In genomic region chr7:105648561-105649401, GRCh38 we compare ENCODE assay signal across 1 cellular context.
TF ChIP-seq lines count a peak whose summit lies in the region.

No MANE protein-coding gene starts in this region.

TF ChIP-seq in K562, 482 proteins besides CTCF, POLR2A, EP300 and RAD21 (continued from another document and continues in another):
- TF ChIP-seq, protein P1, sequence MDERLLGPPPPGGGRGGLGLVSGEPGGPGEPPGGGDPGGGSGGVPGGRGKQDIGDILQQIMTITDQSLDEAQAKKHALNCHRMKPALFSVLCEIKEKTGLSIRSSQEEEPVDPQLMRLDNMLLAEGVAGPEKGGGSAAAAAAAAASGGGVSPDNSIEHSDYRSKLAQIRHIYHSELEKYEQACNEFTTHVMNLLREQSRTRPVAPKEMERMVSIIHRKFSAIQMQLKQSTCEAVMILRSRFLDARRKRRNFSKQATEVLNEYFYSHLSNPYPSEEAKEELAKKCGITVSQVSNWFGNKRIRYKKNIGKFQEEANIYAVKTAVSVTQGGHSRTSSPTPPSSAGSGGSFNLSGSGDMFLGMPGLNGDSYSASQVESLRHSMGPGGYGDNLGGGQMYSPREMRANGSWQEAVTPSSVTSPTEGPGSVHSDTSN (CRISPR knock-in tag; IDR thresholded peaks at IDR 0.05; ENCODE audit: low read depth), result no peak
- TF ChIP-seq, protein P1 (tag; conservative IDR thresholded peaks at IDR 0.05; ENCODE audit: low read depth), result peak; percentile 21; the same call in 1 of the 2 replicates
- TF ChIP-seq HOMEZ (CRISPR knock-in tag; IDR thresholded peaks at IDR 0.05) (no peak), NFIC (IDR thresholded peaks at IDR 0.05) (peak; percentile 72), ZNF274 (IDR thresholded peaks at IDR 0.05; ENCODE audit: borderline replicate concordance, low read depth, low read length) (no peak), ZNF77 (CRISPR knock-in tag; IDR thresholded peaks at IDR 0.05) (no peak), KLF1 (tag; IDR thresholded peaks at IDR 0.05) (no peak), TRIM24 (IDR thresholded peaks at IDR 0.05) (no peak), ZNF445 (CRISPR knock-in tag; IDR thresholded peaks at IDR 0.05; ENCODE audit: low read depth) (no peak), ZNF384 (IDR thresholded peaks at IDR 0.05; ENCODE audit: low read depth, low read length) (no peak), SMAD3 (CRISPR knock-in tag; conservative IDR thresholded peaks at IDR 0.05) (no peak), PTBP1 (IDR thresholded peaks at IDR 0.05; ENCODE audit: low read depth, low read length) (no peak), GTF2A2 (tag; IDR thresholded peaks at IDR 0.05) (no peak), ZNF707 (CRISPR knock-in tag; conservative IDR thresholded peaks at IDR 0.05) (no peak), NCOA4 (IDR thresholded peaks at IDR 0.05; ENCODE audit: partially characterized antibody) (no peak), BACH1 (tag; IDR thresholded peaks at IDR 0.05) (peak; percentile 94), CBFA2T2 (conservative IDR thresholded peaks at IDR 0.05) (peak; percentile 26; the same call in 1 of the 2 replicates), NCOA1 (IDR thresholded peaks at IDR 0.05; ENCODE audit: low read depth) (no peak), ETS1 (conservative IDR thresholded peaks at IDR 0.05; ENCODE audit: control insufficient read depth, low read depth, low read length) (0 out of 2 replicates have a peak, but pooled peaks have one; percentile 34), EP400 (IDR thresholded peaks at IDR 0.05) (no peak), EGR1 (conservative IDR thresholded peaks at IDR 0.05) (no peak; the same call in 1 of the 2 replicates), TOE1 (IDR thresholded peaks at IDR 0.05; ENCODE audit: borderline replicate concordance) (no peak), TOE1 (CRISPR knock-in tag; IDR thresholded peaks at IDR 0.05; ENCODE audit: borderline replicate concordance, low read depth) (no peak), FOXJ2 (tag; IDR thresholded peaks at IDR 0.05) (no peak), GABPB2 (CRISPR knock-in tag; conservative IDR thresholded peaks at IDR 0.05) (no peak), ATF1 (CRISPR knock-in tag; IDR thresholded peaks at IDR 0.05) (no peak), ATF1 (tag; IDR thresholded peaks at IDR 0.05) (0 out of 2 replicates have a peak, but pooled peaks have one; percentile 16), PTRF (tag; IDR thresholded peaks at IDR 0.05) (no peak), SLC30A9 (CRISPR knock-in tag; IDR thresholded peaks at IDR 0.05) (no peak), ASH1L (IDR thresholded peaks at IDR 0.05; ENCODE audit: borderline replicate concordance, low read depth, partially characterized antibody) (no peak), KDM1A (IDR thresholded peaks at IDR 0.05) (0 out of 4 replicates have a peak, but pooled peaks have one; percentile 33 to 40), MAX (CRISPR knock-in tag; IDR thresholded peaks at IDR 0.05) (0 out of 2 replicates have a peak, but pooled peaks have one; percentile 8), DPF2 (IDR thresholded peaks at IDR 0.05) (peak; percentile 80; the same call in 1 of the 2 replicates), SMARCA5 (IDR thresholded peaks at IDR 0.05) (no peak), ZNF76 (CRISPR knock-in tag; IDR thresholded peaks at IDR 0.05; ENCODE audit: borderline replicate concordance) (no peak), BMI1 (IDR thresholded peaks at IDR 0.05; ENCODE audit: low read length) (no peak), DDX20 (tag; IDR thresholded peaks at IDR 0.05; ENCODE audit: low read depth) (no peak), KLF16 (IDR thresholded peaks at IDR 0.05) (no peak), JUN (IDR thresholded peaks at IDR 0.05; ENCODE audit: borderline replicate concordance, low read depth, low read length) (no peak), JUN (CRISPR knock-in tag; IDR thresholded peaks at IDR 0.05; ENCODE audit: borderline replicate concordance) (no peak), CBFA2T3 (IDR thresholded peaks at IDR 0.05) (peak; percentile 60), AFF1 (IDR thresholded peaks at IDR 0.05; ENCODE audit: low read depth in 1 of 2, partially characterized antibody in 2 of 2) (no peak), DMBX1 (CRISPR knock-in tag; IDR thresholded peaks at IDR 0.05; ENCODE audit: borderline replicate concordance) (no peak), ZNF57 (CRISPR knock-in tag; IDR thresholded peaks at IDR 0.05) (no peak), ELF1 (tag; IDR thresholded peaks at IDR 0.05) (no peak), HIVEP1 (CRISPR knock-in tag; IDR thresholded peaks at IDR 0.05) (no peak), NONO (IDR thresholded peaks at IDR 0.05; ENCODE audit: low read depth in 2 of 2, low read length in 1 of 2) (no peak), ELF4 (CRISPR knock-in tag; IDR thresholded peaks at IDR 0.05) (no peak), BCLAF1 (IDR thresholded peaks at IDR 0.05; ENCODE audit: borderline replicate concordance in 1 of 2, control insufficient read depth in 1 of 2, low read depth in 2 of 2, low read length in 1 of 2) (no peak), SAP30 (IDR thresholded peaks at IDR 0.05; ENCODE audit: borderline replicate concordance, insufficient read depth, low read depth, low read length, poor library complexity, severe bottlenecking) (no peak), CREB3L1 (IDR thresholded peaks at IDR 0.05; ENCODE audit: borderline replicate concordance, low read depth) (peak; percentile 58; the same call in 1 of the 2 replicates), ZNF717 (CRISPR knock-in tag; IDR thresholded peaks at IDR 0.05) (no peak), TAF9B (IDR thresholded peaks at IDR 0.05; ENCODE audit: partially characterized antibody) (no peak), CHCHD3 (CRISPR knock-in tag; IDR thresholded peaks at IDR 0.05) (no peak), XRCC4 (IDR thresholded peaks at IDR 0.05; ENCODE audit: extremely low read depth, insufficient read depth, insufficient read length) (no peak), GABPA (tag; conservative IDR thresholded peaks at IDR 0.05; ENCODE audit: low read depth) (no peak), KDM4B (IDR thresholded peaks at IDR 0.05; ENCODE audit: borderline replicate concordance in 2 of 2, low read depth in 1 of 2) (no peak)
- TF ChIP-seq, protein P2, sequence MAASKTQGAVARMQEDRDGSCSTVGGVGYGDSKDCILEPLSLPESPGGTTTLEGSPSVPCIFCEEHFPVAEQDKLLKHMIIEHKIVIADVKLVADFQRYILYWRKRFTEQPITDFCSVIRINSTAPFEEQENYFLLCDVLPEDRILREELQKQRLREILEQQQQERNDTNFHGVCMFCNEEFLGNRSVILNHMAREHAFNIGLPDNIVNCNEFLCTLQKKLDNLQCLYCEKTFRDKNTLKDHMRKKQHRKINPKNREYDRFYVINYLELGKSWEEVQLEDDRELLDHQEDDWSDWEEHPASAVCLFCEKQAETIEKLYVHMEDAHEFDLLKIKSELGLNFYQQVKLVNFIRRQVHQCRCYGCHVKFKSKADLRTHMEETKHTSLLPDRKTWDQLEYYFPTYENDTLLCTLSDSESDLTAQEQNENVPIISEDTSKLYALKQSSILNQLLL (CRISPR knock-in tag; IDR thresholded peaks at IDR 0.05; ENCODE audit: borderline replicate concordance), result no peak
- TF ChIP-seq, protein P3, sequence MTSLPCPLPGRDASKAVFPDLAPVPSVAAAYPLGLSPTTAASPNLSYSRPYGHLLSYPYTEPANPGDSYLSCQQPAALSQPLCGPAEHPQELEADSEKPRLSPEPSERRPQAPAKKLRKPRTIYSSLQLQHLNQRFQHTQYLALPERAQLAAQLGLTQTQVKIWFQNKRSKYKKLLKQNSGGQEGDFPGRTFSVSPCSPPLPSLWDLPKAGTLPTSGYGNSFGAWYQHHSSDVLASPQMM (CRISPR knock-in tag; IDR thresholded peaks at IDR 0.05), result no peak
